In genomic region chr17:36544049-36544319, GRCh38 we compare ENCODE assay signal across 8 cellular contexts. TPM values are rescaled to one million over a fixed set of nuclear protein-coding genes. Genes with fewer than 3 reads are reported as not detected.
A peak's percentile ranks its signal among the peaks of the same experiment; 100 is the strongest.
DNase-seq lines count a peak whose midpoint lies in the region; ATAC-seq and TF ChIP-seq lines count a peak whose summit lies in the region.

No MANE protein-coding gene starts in this region.

- peaks cover 29 to 37% of the 10 kb centered on the region in 2 donors for H3K4me1 ChIP-seq in thyroid gland

- H3K36me3 ChIP-seq in thyroid gland = no peaks in the 10 kb centered on the region

- peak overlapping the region; percentile 81 to 100 (median 99) for H3K27ac ChIP-seq in dorsolateral prefrontal cortex
- H3K27ac ChIP-seq in thyroid gland = peak overlapping the region; percentile 97 to 100 (median 99)

- TF ChIP-seq CTCF in dorsolateral prefrontal cortex (IDR thresholded peaks at IDR 0.05 in 54 of 56, conservative IDR thresholded peaks at IDR 0.05 in 2 of 56; ENCODE audit: low read depth in 1 of 56, partially characterized antibody in 56 of 56) (peak in 3 of 56 donors; percentile 11 to 28 (median 11)), thyroid gland (IDR thresholded peaks at IDR 0.05) (peak in 2 of 6 experiments; percentile 17 to 22)

- H3K4me3 ChIP-seq in dorsolateral prefrontal cortex = peak overlapping the region; percentile 68 to 99 (median 94)
- H3K4me3 ChIP-seq in thyroid gland (replicated peaks in 1 of 3) = peak overlapping the region; percentile 57 to 97 (median 94)

- no peaks in the 10 kb centered on the region for H3K27me3 Mint-ChIP-seq in memory B cell

- peak; percentile 23 for DNase-seq in activated naive CD4-positive, alpha-beta T cell treated with Interleukin-2 at 50 U/mL for 16 hours
- no peak for DNase-seq in activated naive CD4-positive, alpha-beta T cell (lab: John Stamatoyannopoulos, UW)
- DNase-seq in SK-N-DZ (ENCODE audit: low spot score) = peak; percentile 44
- DNase-seq in dorsolateral prefrontal cortex = peak in 5 of 10 donors; percentile 21 to 43 (median 29)
- peak in 1 of 2 donors; percentile 37 for DNase-seq in memory B cell (ENCODE audit: low spot score in 2 of 2)
- DNase-seq in thyroid gland = peak; percentile 48 to 52
- DNase-seq in central memory CD4-positive, alpha-beta T cell = no peak

- peak overlapping the region; percentile 94 for H3K4me3 Mint-ChIP-seq in memory B cell

- 0% methylated on average over 11 of the region's 11 CpGs for WGBS in thyroid gland, 2 donors

- H3K27ac Mint-ChIP-seq in memory B cell = peak overlapping the region; percentile 100

- peaks cover 16% of the 10 kb centered on the region for H3K4me1 Mint-ChIP-seq in memory B cell

- ATAC-seq in HG03354 (IDR thresholded peaks at IDR 0.05; ENCODE audit: poor library complexity, severe bottlenecking, unreplicated experiment) (peak; percentile 4), memory B cell (ENCODE audit: low read depth) (no peak)

- H3K27me3 ChIP-seq in dorsolateral prefrontal cortex (no peaks in the 10 kb centered on the region), thyroid gland (no peaks in the 10 kb centered on the region)

- H3K36me3 Mint-ChIP-seq in memory B cell = peaks cover 3% of the 10 kb centered on the region

- no peak for TF ChIP-seq POLR2A in thyroid gland (IDR thresholded peaks at IDR 0.05)

- H3K9me3 ChIP-seq in thyroid gland = no peaks in the 10 kb centered on the region

- intact Hi-C loops in dorsolateral prefrontal cortex (cut with DNase I) = loop anchor here (1.0 to 10.0 kb wide), 3 partner anchors 8 to 59 kb away; partner anchors contain the start of genes MRM1 (in 2 of the 2) and ZNHIT3 (in 1 of the 2)
- intact Hi-C loops in thyroid gland (cut with DNase I) = loop anchor here (5.0 kb wide), 1 partner anchor 48 kb away; the partner anchor contains the start of gene DHRS11

- no peaks in the 10 kb centered on the region for H3K9me3 Mint-ChIP-seq in memory B cell

RNA-seq across cellular contexts. Expression of gene GGNBP2, which starts 0.7 kb away (rescaled TPM):
- 51.4 and 58.0 TPM in 2 replicates for polyA plus RNA-seq in SK-N-DZ (2014; cell fraction: cytosol; rRNA removed)
- 116 and 141 TPM in 2 replicates for polyA plus RNA-seq in SK-N-DZ (2014; cell fraction: nucleus; rRNA removed)
- total RNA-seq in dorsolateral prefrontal cortex (100 to 1,000 TPM in 9 of 120 experiments, 10 to 100 TPM in 111; 67.4 to 110 (median 88.0) TPM), thyroid gland (10 to 100 TPM; 47.3 to 74.1 (median 58.0) TPM)

RNA-seq across cellular contexts. Expression of gene PIGW, which starts 9.2 kb away (rescaled TPM):
- 19.1 and 20.3 TPM in 2 replicates for polyA plus RNA-seq in SK-N-DZ (2014; cell fraction: cytosol; rRNA removed)
- 7.3 and 15.7 TPM in 2 replicates for polyA plus RNA-seq in SK-N-DZ (2014; cell fraction: nucleus; rRNA removed)
- 1 to 10 TPM; 1.5 to 8.5 (median 4.2) TPM for total RNA-seq in dorsolateral prefrontal cortex
- total RNA-seq in thyroid gland = 10 to 100 TPM in 1 of 4 donors, 1 to 10 TPM in 3; 6.1 to 12.5 (median 7.1) TPM

RNA-seq across cellular contexts. Expression of gene MYO19, which starts 9.3 kb away (rescaled TPM):
- 55.0 and 89.1 TPM in 2 replicates for polyA plus RNA-seq in SK-N-DZ (2014; cell fraction: cytosol; rRNA removed)
- 533 and 693 TPM in 2 replicates for polyA plus RNA-seq in SK-N-DZ (2014; cell fraction: nucleus; rRNA removed)
- total RNA-seq in dorsolateral prefrontal cortex (10 to 100 TPM; 24.1 to 75.5 (median 48.2) TPM), thyroid gland (10 to 100 TPM; 45.6 to 80.0 (median 64.5) TPM)

RNA-seq across cellular contexts. Expression of gene DHRS11, which starts 47.7 kb away (rescaled TPM):
- polyA plus RNA-seq in SK-N-DZ (2014; cell fraction: cytosol; rRNA removed) = 12.3 and 12.5 TPM in 2 replicates
- 25.5 and 34.7 TPM in 2 replicates for polyA plus RNA-seq in SK-N-DZ (2014; cell fraction: nucleus; rRNA removed)
- total RNA-seq in dorsolateral prefrontal cortex (10 to 100 TPM; 12.5 to 49.2 (median 28.7) TPM), thyroid gland (10 to 100 TPM; 12.3 to 28.4 (median 21.4) TPM)

RNA-seq across cellular contexts. Expression of gene MRM1, which starts 57.4 kb away (rescaled TPM):
- 11.8 and 12.7 TPM in 2 replicates for polyA plus RNA-seq in SK-N-DZ (2014; cell fraction: cytosol; rRNA removed)
- 13.3 and 17.6 TPM in 2 replicates for polyA plus RNA-seq in SK-N-DZ (2014; cell fraction: nucleus; rRNA removed)
- total RNA-seq in dorsolateral prefrontal cortex (10 to 100 TPM in 12 of 120 experiments, 1 to 10 TPM in 108; 4.4 to 12.1 (median 8.0) TPM), thyroid gland (1 to 10 TPM; 5.8 to 9.8 (median 7.4) TPM)

Comparison
In these comparisons a context has a peak if more than half of its experiments do, and no peak if none do; other contexts are left out.
1. DNase-seq: peak in activated naive CD4-positive, alpha-beta T cell treated with Interleukin-2 at 50 U/mL for 16 hours (single experiment), SK-N-DZ (single experiment) and thyroid gland (2 of 2); none in activated naive CD4-positive, alpha-beta T cell (0 of 4) and central memory CD4-positive, alpha-beta T cell (single experiment).